6 cellular contexts compared by ENCODE assay signal in genomic region chr5:176048671-176049070, GRCh38.
A peak's percentile ranks its signal among the peaks of the same experiment; 100 is the strongest.
DNase-seq lines count a peak whose midpoint lies in the region; ATAC-seq lines count a peak whose summit lies in the region.
"Not testable (repeated sequence)": the region's sequence is repeated elsewhere in the genome, so short reads cannot be mapped to it uniquely, and the experiment has no call there.

No MANE protein-coding gene starts in this region.

- H3K27me3 Mint-ChIP-seq in CD4-positive, alpha-beta memory T cell; T-cell; activated CD8-positive, alpha-beta T cell treated with anti-CD3 and anti-CD28 coated beads, Interleukin-2, amount 10 ng/mL, durations not matched to agents 7 days and 5 days (ENCODE audit: low read depth); activated naive CD8-positive, alpha-beta T cell treated with anti-CD3 and anti-CD28 coated beads, Interleukin-2, amount 10 ng/mL, durations not matched to agents 7 days and 5 days: not testable (repeated sequence)

- H3K18ac ChIP-seq in trophoblast cell (ENCODE audit: low read length) = not testable (repeated sequence)

- POLR2A ChIA-PET in CD4-positive, alpha-beta memory T cell (lab: Charles Lee; ENCODE audit: partially characterized antibody); T-cell (lab: Charles Lee); activated CD8-positive, alpha-beta T cell treated with anti-CD3 and anti-CD28 coated beads, Interleukin-2, amount 10 ng/mL, durations not matched to agents 7 days and 5 days (lab: Charles Lee); activated naive CD8-positive, alpha-beta T cell treated with anti-CD3 and anti-CD28 coated beads, Interleukin-2, amount 10 ng/mL, durations not matched to agents 7 days and 5 days (lab: Charles Lee): not testable (repeated sequence)

- H3K79me2 ChIP-seq in trophoblast cell (ENCODE audit: control insufficient read depth, insufficient read depth, low read length, poor library complexity) = not testable (repeated sequence)

- intact Hi-C loops in CD4-positive, alpha-beta memory T cell (cut with micrococcal nuclease) = not testable (repeated sequence)

- not testable (repeated sequence) for H3K27ac ChIP-seq in CD4-positive, alpha-beta memory T cell (ENCODE audit: low read depth, low read length); trophoblast cell (ENCODE audit: low read depth, low read length)

- not testable (repeated sequence) for H3K36me3 ChIP-seq in CD4-positive, alpha-beta memory T cell (ENCODE audit: insufficient read depth, low read length); trophoblast cell (ENCODE audit: control insufficient read depth in 1 of 2, insufficient read depth in 2 of 2, low read length in 2 of 2)

- H3K23ac ChIP-seq in trophoblast cell (ENCODE audit: low read length) = not testable (repeated sequence)

- H4K8ac ChIP-seq in trophoblast cell (ENCODE audit: low read depth, low read length) = not testable (repeated sequence)

- not testable (repeated sequence) for H2BK120ac ChIP-seq in trophoblast cell (ENCODE audit: insufficient read depth, low read length, poor library complexity)

- not testable (repeated sequence) for H3K27me3 ChIP-seq in CD4-positive, alpha-beta memory T cell (ENCODE audit: insufficient read depth, low read length); trophoblast cell (ENCODE audit: insufficient read depth, low read length)

- WGBS in trophoblast cell (ENCODE audit: extremely low coverage, insufficient coverage, insufficient read length) = no CpG with 5 or more reads among the region's 6 CpGs

- peak in 2 of 4 experiments; percentile 25 to 38 for ATAC-seq in T-cell (replicated peaks in 1 of 4)
- ATAC-seq in activated CD8-positive, alpha-beta T cell treated with anti-CD3 and anti-CD28 coated beads, Interleukin-2, amount 10 ng/mL, durations not matched to agents 7 days and 5 days = not testable (repeated sequence)
- ATAC-seq in activated naive CD8-positive, alpha-beta T cell treated with anti-CD3 and anti-CD28 coated beads, Interleukin-2, amount 10 ng/mL, durations not matched to agents 7 days and 5 days (ENCODE audit: low read depth) = peak; percentile 34

- not testable (repeated sequence) for H3K4ac ChIP-seq in trophoblast cell (ENCODE audit: low read depth, low read length)

- peaks cover 3 to 11% (median 7%) of the 10 kb centered on the region in 4 donors for H3K4me1 Mint-ChIP-seq in CD4-positive, alpha-beta memory T cell
- H3K4me1 Mint-ChIP-seq in T-cell = peaks cover 6 to 16% (median 11%) of the 10 kb centered on the region in 3 donors
- not testable (repeated sequence) for H3K4me1 Mint-ChIP-seq in activated CD8-positive, alpha-beta T cell treated with anti-CD3 and anti-CD28 coated beads, Interleukin-2, amount 10 ng/mL, durations not matched to agents 7 days and 5 days (ENCODE audit: low read depth); activated naive CD8-positive, alpha-beta T cell treated with anti-CD3 and anti-CD28 coated beads, Interleukin-2, amount 10 ng/mL, durations not matched to agents 7 days and 5 days

- not testable (repeated sequence) for H3K9me3 Mint-ChIP-seq in CD4-positive, alpha-beta memory T cell; T-cell; activated CD8-positive, alpha-beta T cell treated with anti-CD3 and anti-CD28 coated beads, Interleukin-2, amount 10 ng/mL, durations not matched to agents 7 days and 5 days (ENCODE audit: insufficient read depth); activated naive CD8-positive, alpha-beta T cell treated with anti-CD3 and anti-CD28 coated beads, Interleukin-2, amount 10 ng/mL, durations not matched to agents 7 days and 5 days

- not testable (repeated sequence) for DNase-seq in CD4-positive, alpha-beta memory T cell; T-cell; activated CD8-positive, alpha-beta T cell treated with anti-CD3 and anti-CD28 coated beads, Interleukin-2, amount 10 ng/mL, durations not matched to agents 7 days and 5 days; activated naive CD8-positive, alpha-beta T cell treated with anti-CD3 and anti-CD28 coated beads, Interleukin-2, amount 10 ng/mL, durations not matched to agents 7 days and 5 days
- DNase-seq in islet precursor cell (peak; percentile 20), trophoblast cell (peak; percentile 43 to 77)

- H3K4me1 ChIP-seq in CD4-positive, alpha-beta memory T cell (ENCODE audit: insufficient read depth, low read length); trophoblast cell (ENCODE audit: control insufficient read depth in 1 of 2, insufficient read depth in 2 of 2, low read length in 2 of 2): not testable (repeated sequence)

- not testable (repeated sequence) for H2AK5ac ChIP-seq in trophoblast cell (ENCODE audit: low read length)

- not testable (repeated sequence) for H3K36me3 Mint-ChIP-seq in CD4-positive, alpha-beta memory T cell; T-cell; activated CD8-positive, alpha-beta T cell treated with anti-CD3 and anti-CD28 coated beads, Interleukin-2, amount 10 ng/mL, durations not matched to agents 7 days and 5 days (ENCODE audit: low read depth); activated naive CD8-positive, alpha-beta T cell treated with anti-CD3 and anti-CD28 coated beads, Interleukin-2, amount 10 ng/mL, durations not matched to agents 7 days and 5 days

- H2BK12ac ChIP-seq in trophoblast cell (ENCODE audit: low read length) = not testable (repeated sequence)

- not testable (repeated sequence) for H3K79me1 ChIP-seq in trophoblast cell (ENCODE audit: low read length)

- H3K27ac Mint-ChIP-seq in CD4-positive, alpha-beta memory T cell = peak overlapping the region in 6 of 7 donors; percentile 7 to 78 (median 34)
- H3K27ac Mint-ChIP-seq in T-cell = peak overlapping the region in 1 of 2 donors; percentile 29
- H3K27ac Mint-ChIP-seq in activated CD8-positive, alpha-beta T cell treated with anti-CD3 and anti-CD28 coated beads, Interleukin-2, amount 10 ng/mL, durations not matched to agents 7 days and 5 days = peak overlapping the region; percentile 68
- peak overlapping the region; percentile 46 for H3K27ac Mint-ChIP-seq in activated naive CD8-positive, alpha-beta T cell treated with anti-CD3 and anti-CD28 coated beads, Interleukin-2, amount 10 ng/mL, durations not matched to agents 7 days and 5 days

- CTCF ChIA-PET in CD4-positive, alpha-beta memory T cell (lab: Charles Lee; ENCODE audit: partially characterized antibody); T-cell (lab: Charles Lee); activated CD8-positive, alpha-beta T cell treated with anti-CD3 and anti-CD28 coated beads, Interleukin-2, amount 10 ng/mL, durations not matched to agents 7 days and 5 days (lab: Charles Lee): not testable (repeated sequence)

- not testable (repeated sequence) for H4K12ac ChIP-seq in trophoblast cell (ENCODE audit: low read depth, low read length)

- not testable (repeated sequence) for H4K91ac ChIP-seq in trophoblast cell (ENCODE audit: low read depth, low read length)

- peak overlapping the region in 7 of 8 donors; percentile 2 to 74 (median 42) for H3K4me3 Mint-ChIP-seq in CD4-positive, alpha-beta memory T cell
- peak overlapping the region in 2 of 3 donors; percentile 18 to 28 for H3K4me3 Mint-ChIP-seq in T-cell
- H3K4me3 Mint-ChIP-seq in activated CD8-positive, alpha-beta T cell treated with anti-CD3 and anti-CD28 coated beads, Interleukin-2, amount 10 ng/mL, durations not matched to agents 7 days and 5 days = not testable (repeated sequence)
- H3K4me3 Mint-ChIP-seq in activated naive CD8-positive, alpha-beta T cell treated with anti-CD3 and anti-CD28 coated beads, Interleukin-2, amount 10 ng/mL, durations not matched to agents 7 days and 5 days = peak overlapping the region; percentile 39

- H3K4me2 ChIP-seq in trophoblast cell (ENCODE audit: low read length) = not testable (repeated sequence)

- H2BK5ac ChIP-seq in trophoblast cell (ENCODE audit: low read depth, low read length, poor library complexity) = not testable (repeated sequence)

- not testable (repeated sequence) for H2AFZ ChIP-seq in trophoblast cell (ENCODE audit: insufficient read depth, low read length, poor library complexity)

- H3K4me3 ChIP-seq in CD4-positive, alpha-beta memory T cell (ENCODE audit: low read length in 2 of 2); trophoblast cell (ENCODE audit: low read depth, low read length): not testable (repeated sequence)

- H3K9me3 ChIP-seq in CD4-positive, alpha-beta memory T cell (ENCODE audit: control insufficient read depth in 1 of 2, low read length in 2 of 2); trophoblast cell (ENCODE audit: insufficient read depth, low read depth, low read length): not testable (repeated sequence)

- not testable (repeated sequence) for H3K9ac ChIP-seq in trophoblast cell (ENCODE audit: low read length)

- H3K14ac ChIP-seq in trophoblast cell (ENCODE audit: low read length) = not testable (repeated sequence)
